Comparison of ENCODE assay signal across 9 cellular contexts in genomic region chr5:149999359-149999758, GRCh38. TPM values are rescaled to one million over a fixed set of nuclear protein-coding genes. Genes with fewer than 3 reads are reported as not detected.
DNase-seq lines count a peak whose midpoint lies in the region; ATAC-seq, FAIRE-seq and TF ChIP-seq lines count a peak whose summit lies in the region.
"Had no signal": no experiment of that assay in that cellular context is flagged by ENCODE, and none has a peak within 500 bp of the region (broad histone marks: within the 10 kb centered on the region; RNA-seq: fewer than 3 reads in every experiment).

No MANE protein-coding gene starts in this region.

- no peak overlapping the region for H2BK120ac ChIP-seq in mesendoderm (ENCODE audit: low read depth, low read length)

- intact Hi-C loops in GM12878 (cut with micrococcal nuclease; ENCODE audit: unreplicated experiment), result no loop called here

- no peak overlapping the region for H4K8ac ChIP-seq in mesendoderm (ENCODE audit: low read depth, low read length)

- H3K79me1 ChIP-seq in mesendoderm (ENCODE audit: low read length), result peaks cover 7% of the 10 kb centered on the region

- H3K9ac ChIP-seq in GM12878 (ENCODE audit: control insufficient read depth, insufficient read depth, low read length), result peak overlapping the region; percentile 96; the same call in 1 of the 2 replicates
- peak overlapping the region; percentile 11 for H3K9ac ChIP-seq in mesendoderm (ENCODE audit: low read length)

- no peak overlapping the region for H3K27ac ChIP-seq in GM12878 (ENCODE audit: control insufficient read depth, insufficient read depth)
- H3K27ac ChIP-seq in mesendoderm (ENCODE audit: low read depth, low read length), result no peak overlapping the region

- H3K4me2 ChIP-seq in GM12878 (ENCODE audit: control insufficient read depth, insufficient read depth) (peak overlapping the region; percentile 83), mesendoderm (ENCODE audit: low read length) (no peak overlapping the region)

- no peak for FAIRE-seq in GM12878 (lab: Jason Lieb, UNC)
- FAIRE-seq: colon had no signal

- CTCF ChIA-PET in GM12878 (lab: Yijun Ruan, JAX), result interaction anchor here (0.8 to 2.7 kb wide), 9 partner anchors 9 to 553 kb away, joined by 3 to 23 read pairs (median 3); partner anchors contain the start of gene SLC26A2

- TF ChIP-seq CTCF in HFF-Myc (IDR thresholded peaks at IDR 0.05; ENCODE audit: low read depth, low read length, missing control alignments) (no peak), GM12878 (IDR thresholded peaks at IDR 0.05 in 2 of 3, conservative IDR thresholded peaks at IDR 0.05 in 1 of 3; ENCODE audit: control insufficient read depth in 2 of 3, extremely low read depth in 1 of 3, insufficient read depth in 1 of 3, low read depth in 3 of 3, low read length in 3 of 3) (no peak)

- H2BK5ac ChIP-seq in mesendoderm (ENCODE audit: low read length), result no peak overlapping the region

- H2BK15ac ChIP-seq in mesendoderm (replicated peaks; ENCODE audit: low read depth), result no peak overlapping the region

- no TSS peak for BruUV-seq in GM12878 (replicated peaks; lab: Mats Ljungman, UMichigan)

- H4K20me1 ChIP-seq in GM12878 (ENCODE audit: control insufficient read depth, insufficient read depth), result no peaks in the 10 kb centered on the region

- no peak overlapping the region for H3K18ac ChIP-seq in mesendoderm (ENCODE audit: low read length)

- H3K36me3 ChIP-seq in GM12878 (ENCODE audit: control insufficient read depth in 2 of 2, insufficient read depth in 2 of 2, low read length in 1 of 2), result no peaks in the 10 kb centered on the region
- H3K36me3 ChIP-seq in mesendoderm (ENCODE audit: control insufficient read depth, insufficient read depth, low read length), result no peaks in the 10 kb centered on the region

- H3K4me3 ChIP-seq in HFF-Myc (replicated peaks; ENCODE audit: low read depth, low read length) (peak overlapping the region; percentile 62), GM12878 (peak overlapping the region; percentile 98; the same call in 1 of the 2 replicates), mesendoderm (ENCODE audit: low read length) (no peak overlapping the region)

- DNase-seq in A172 (ENCODE audit: low spot score) (peak; percentile 21), HFF-Myc (ENCODE audit: extremely low read depth, low read depth) (no peak), GM12878 (ENCODE audit: low read depth, low spot score) (no peak), mesendoderm (no peak), HCEC 1CT (no peak), HuH-7 (ENCODE audit: low spot score) (no peak), NCI-H1694 (lab: John Stamatoyannopoulos, UW) (no peak), cerebellar nuclear complex (lab: John Stamatoyannopoulos, UW) (no peak)

- H3K9me3 ChIP-seq in GM12878 (replicated peaks; ENCODE audit: control insufficient read depth, insufficient read depth, low read length), result no peaks in the 10 kb centered on the region

- H3K79me2 ChIP-seq in GM12878 (ENCODE audit: control insufficient read depth, insufficient read depth, low read length), result peaks cover 42% of the 10 kb centered on the region
- peaks cover 20% of the 10 kb centered on the region for H3K79me2 ChIP-seq in mesendoderm (ENCODE audit: control insufficient read depth, insufficient read depth, low read length)

- H3K56ac ChIP-seq in mesendoderm (ENCODE audit: low read length), result no peak overlapping the region

- no peak overlapping the region for H3K23ac ChIP-seq in mesendoderm (ENCODE audit: low read length)

- POLR2A ChIA-PET in GM12878 (lab: Charles Lee), result interaction anchor here (0.9 to 1.8 kb wide), 4 partner anchors 9 to 39 kb away, joined by 3 to 6 read pairs (median 4); partner anchors contain the start of gene SLC26A2

- no peak overlapping the region for H3K4ac ChIP-seq in mesendoderm (ENCODE audit: low read depth, low read length)

- SMC1A ChIA-PET in GM12878 (lab: Charles Lee; ENCODE audit: uncharacterized antibody, unreplicated experiment), result interaction anchor here (0.8 to 1.9 kb wide), 3 partner anchors 9 to 37 kb away, joined by 3 to 8 read pairs (median 4); no protein-coding TSS in a partner anchor

- H3K27me3 ChIP-seq in GM12878 (replicated peaks in 1 of 2; ENCODE audit: control insufficient read depth in 2 of 2, insufficient read depth in 2 of 2, low read length in 1 of 2) (no peaks in the 10 kb centered on the region), mesendoderm (ENCODE audit: insufficient read depth, low read length, poor library complexity) (no peaks in the 10 kb centered on the region)

- TF ChIP-seq POLR2A in GM12878 (IDR thresholded peaks at IDR 0.05; ENCODE audit: low read depth, low read length), result no peak

- WGBS in GM12878 (ENCODE audit: insufficient coverage, insufficient replicate concordance, low lambda C conversion rate, missing lambda C conversion rate), result 76% methylated on average over 3 of the region's 3 CpGs
- no CpG with 5 or more reads among the region's 3 CpGs for WGBS in mesendoderm (ENCODE audit: extremely low coverage, insufficient coverage, low lambda C conversion rate)

- no peak overlapping the region for H2AK5ac ChIP-seq in mesendoderm (ENCODE audit: low read length)

- RAD21 ChIA-PET in GM12878 (lab: Charles Lee; ENCODE audit: unreplicated experiment), result interaction anchor here (1.3 to 1.4 kb wide), 3 partner anchors 8 to 145 kb away, joined by 4 to 5 read pairs (median 4); no protein-coding TSS in a partner anchor

- no peak for ATAC-seq in GM12878

- no peak overlapping the region for H4K5ac ChIP-seq in mesendoderm (ENCODE audit: low read length)

- in situ Hi-C loops in GM12878 (cut with MboI), result no loop called here

- TF ChIP-seq RAD21 in GM12878 (IDR thresholded peaks at IDR 0.05; ENCODE audit: insufficient read depth, low read depth, low read length), result no peak

- H3K4me1 ChIP-seq in GM12878 (ENCODE audit: control insufficient read depth, insufficient read depth, low read length) (0 out of 2 replicates have a peak, but pooled peaks cover 3% of the 10 kb centered on the region), mesendoderm (ENCODE audit: control insufficient read depth, low read depth, low read length) (peaks cover 7% of the 10 kb centered on the region)

- peak overlapping the region; percentile 89; the same call in 1 of the 2 replicates for H2AFZ ChIP-seq in GM12878 (ENCODE audit: control insufficient read depth, low read depth, low read length)

- TF ChIP-seq EP300 in GM12878 (IDR thresholded peaks at IDR 0.05; ENCODE audit: borderline replicate concordance in 1 of 2, control insufficient read depth in 1 of 2, low read depth in 2 of 2, low read length in 2 of 2), result no peak

RNA-seq across cellular contexts. Expression of gene TIGD6, which starts 1.1 kb away (rescaled TPM):
- total RNA-seq in A172 (2014; rRNA removed; shearing (Covaris generic)), result 8.1 and 14.3 TPM in 2 replicates
- 8.5 and 8.9 TPM in 2 replicates for total RNA-seq in GM12878 (2013; cell fraction: nucleolus; rRNA removed)
- total RNA-seq in GM12878 (2014; rRNA removed), result 3.4 and 3.7 TPM in 2 replicates
- 2.6 and 2.7 TPM in 2 replicates for total RNA-seq in GM12878 (2014; rRNA removed; fragmentation: Illumina TruSeq; extraction: Trizol)
- 2.2 and 2.9 TPM in 2 replicates for total RNA-seq in GM12878 (2021)
- 2.6 TPM for polyA plus RNA-seq in GM12878 (2011; ENCODE audit: low read depth)
- 3.2 and 3.7 TPM in 2 replicates for polyA plus RNA-seq in GM12878 (2011; rRNA removed)
- polyA plus RNA-seq in GM12878 (2011; cell fraction: cytosol; rRNA removed), result 2.8 and 4.0 TPM in 2 replicates
- polyA plus RNA-seq in GM12878 (2011; cell fraction: nucleus; rRNA removed), result 3.0 and 5.2 TPM in 2 replicates
- 2.5 and 3.0 TPM in 2 replicates for polyA plus RNA-seq in GM12878 (2012)
- polyA plus RNA-seq in GM12878 (2014; fragmentation: Illumina TruSeq; extraction: Trizol), result 2.6 and 3.5 TPM in 2 replicates
- polyA plus RNA-seq in GM12878 (2014; fragmentation: Nextera tagmentation; extraction: Ambion mirVana), result 1 to 10 TPM in 1 of 2 experiments, under 1 TPM in 1; 0.84 to 1.1 TPM
- 2.7 and 3.3 TPM in 2 replicates for polyA plus RNA-seq in GM12878 (2014; rRNA removed)
- 1 to 10 TPM; 4.0 to 4.1 TPM for polyA plus RNA-seq in GM12878 (2016; fragmentation: Nextera tagmentation; extraction: Ambion mirVana)
- 6.9 and 8.8 TPM in 2 replicates for polyA minus RNA-seq in GM12878 (2011; rRNA and poly(A)+ RNA removed)
- polyA minus RNA-seq in GM12878 (2011; cell fraction: cytosol; rRNA and poly(A)+ RNA removed), result 0.83 and 2.1 TPM in 2 replicates
- 5.1 and 7.5 TPM in 2 replicates for polyA minus RNA-seq in GM12878 (2011; cell fraction: nucleus; rRNA and poly(A)+ RNA removed)
- 2.3 TPM for polyA plus RNA-seq in mesendoderm (2013, experiment 1 of 2)
- 2.1 TPM for polyA plus RNA-seq in mesendoderm (2013, experiment 2 of 2)

RNA-seq across cellular contexts. Expression of gene HMGXB3, which starts 1.2 kb away (rescaled TPM):
- total RNA-seq in A172 (2014; rRNA removed; shearing (Covaris generic)), result 36.8 and 37.1 TPM in 2 replicates
- 99.4 and 101 TPM in 2 replicates for total RNA-seq in GM12878 (2013; cell fraction: nucleolus; rRNA removed)
- 33.7 and 34.6 TPM in 2 replicates for total RNA-seq in GM12878 (2014; rRNA removed)
- 25.4 and 26.2 TPM in 2 replicates for total RNA-seq in GM12878 (2014; rRNA removed; fragmentation: Illumina TruSeq; extraction: Trizol)
- total RNA-seq in GM12878 (2021), result 34.9 and 38.1 TPM in 2 replicates
- polyA plus RNA-seq in GM12878 (2011; ENCODE audit: low read depth), result 15.0 TPM
- polyA plus RNA-seq in GM12878 (2011; rRNA removed), result 37.6 and 42.2 TPM in 2 replicates
- polyA plus RNA-seq in GM12878 (2011; cell fraction: cytosol; rRNA removed), result 42.5 and 47.4 TPM in 2 replicates
- 69.6 and 86.9 TPM in 2 replicates for polyA plus RNA-seq in GM12878 (2011; cell fraction: nucleus; rRNA removed)
- 19.5 and 22.3 TPM in 2 replicates for polyA plus RNA-seq in GM12878 (2012)
- polyA plus RNA-seq in GM12878 (2014; fragmentation: Illumina TruSeq; extraction: Trizol), result 28.6 and 30.8 TPM in 2 replicates
- 1 to 10 TPM in 1 of 2 experiments, under 1 TPM in 1; 1.00 to 1.8 TPM for polyA plus RNA-seq in GM12878 (2014; fragmentation: Nextera tagmentation; extraction: Ambion mirVana)
- 39.3 and 40.1 TPM in 2 replicates for polyA plus RNA-seq in GM12878 (2014; rRNA removed)
- polyA plus RNA-seq in GM12878 (2016; fragmentation: Nextera tagmentation; extraction: Ambion mirVana), result 10 to 100 TPM; 16.8 to 18.4 TPM
- polyA minus RNA-seq in GM12878 (2011; rRNA and poly(A)+ RNA removed), result 40.4 and 59.5 TPM in 2 replicates
- 16.3 and 17.4 TPM in 2 replicates for polyA minus RNA-seq in GM12878 (2011; cell fraction: cytosol; rRNA and poly(A)+ RNA removed)
- 34.2 and 49.2 TPM in 2 replicates for polyA minus RNA-seq in GM12878 (2011; cell fraction: nucleus; rRNA and poly(A)+ RNA removed)
- 14.9 TPM for polyA plus RNA-seq in mesendoderm (2013, experiment 1 of 2)
- polyA plus RNA-seq in mesendoderm (2013, experiment 2 of 2), result 14.5 TPM

RNA-seq across cellular contexts. Expression of gene SLC26A2, which starts 38.8 kb away (rescaled TPM):
- total RNA-seq in A172 (2014; rRNA removed; shearing (Covaris generic)), result 20.0 and 26.3 TPM in 2 replicates
- 7.6 and 9.6 TPM in 2 replicates for total RNA-seq in GM12878 (2013; cell fraction: nucleolus; rRNA removed)
- 6.3 and 7.6 TPM in 2 replicates for total RNA-seq in GM12878 (2014; rRNA removed)
- 5.8 and 6.4 TPM in 2 replicates for total RNA-seq in GM12878 (2014; rRNA removed; fragmentation: Illumina TruSeq; extraction: Trizol)
- 5.7 and 6.1 TPM in 2 replicates for total RNA-seq in GM12878 (2021)
- 1.3 TPM for polyA plus RNA-seq in GM12878 (2011; ENCODE audit: low read depth)
- 4.3 and 5.9 TPM in 2 replicates for polyA plus RNA-seq in GM12878 (2011; rRNA removed)
- polyA plus RNA-seq in GM12878 (2011; cell fraction: cytosol; rRNA removed), result 1.9 and 2.2 TPM in 2 replicates
- 1.6 and 1.9 TPM in 2 replicates for polyA plus RNA-seq in GM12878 (2011; cell fraction: nucleus; rRNA removed)
- polyA plus RNA-seq in GM12878 (2012), result 1.6 TPM in 2 replicates
- 5.0 and 6.5 TPM in 2 replicates for polyA plus RNA-seq in GM12878 (2014; fragmentation: Illumina TruSeq; extraction: Trizol)
- 1 to 10 TPM; 1.7 to 1.9 TPM for polyA plus RNA-seq in GM12878 (2014; fragmentation: Nextera tagmentation; extraction: Ambion mirVana)
- polyA plus RNA-seq in GM12878 (2014; rRNA removed), result 2.8 and 2.9 TPM in 2 replicates
- 1 to 10 TPM; 3.4 to 4.2 TPM for polyA plus RNA-seq in GM12878 (2016; fragmentation: Nextera tagmentation; extraction: Ambion mirVana)
- 8.1 and 14.2 TPM in 2 replicates for polyA minus RNA-seq in GM12878 (2011; rRNA and poly(A)+ RNA removed)
- 2.5 and 5.2 TPM in 2 replicates for polyA minus RNA-seq in GM12878 (2011; cell fraction: cytosol; rRNA and poly(A)+ RNA removed)
- 2.9 and 3.2 TPM in 2 replicates for polyA minus RNA-seq in GM12878 (2011; cell fraction: nucleus; rRNA and poly(A)+ RNA removed)
- polyA plus RNA-seq in mesendoderm (2013, experiment 1 of 2), result 5.2 TPM
- 5.2 TPM for polyA plus RNA-seq in mesendoderm (2013, experiment 2 of 2)

RNA-seq across cellular contexts. Expression of gene PDE6A, which starts 54.8 kb away (rescaled TPM):
- total RNA-seq in A172 (2014; rRNA removed; shearing (Covaris generic)), result 0.10 and 0.41 TPM in 2 replicates
- total RNA-seq in GM12878 (2013; cell fraction: nucleolus; rRNA removed), result not detected in 2 replicates
- total RNA-seq in GM12878 (2014; rRNA removed) (not detected in 2 replicates), GM12878 (2014; rRNA removed; fragmentation: Illumina TruSeq; extraction: Trizol) (not detected in 2 replicates), GM12878 (2021) (not detected in 2 replicates)
- not detected for polyA plus RNA-seq in GM12878 (2011; ENCODE audit: low read depth)
- polyA plus RNA-seq in GM12878 (2011; rRNA removed) (not detected in 2 replicates), GM12878 (2014; fragmentation: Illumina TruSeq; extraction: Trizol) (not detected in 2 replicates), GM12878 (2014; fragmentation: Nextera tagmentation; extraction: Ambion mirVana) (not detected), GM12878 (2014; rRNA removed) (0.03 TPM in 1 of 2 replicates, not detected in the other), GM12878 (2016; fragmentation: Nextera tagmentation; extraction: Ambion mirVana) (under 1 TPM; 0.05 to 0.26 TPM)
- not detected in 2 replicates for polyA plus RNA-seq in GM12878 (2011; cell fraction: cytosol; rRNA removed)
- polyA plus RNA-seq in GM12878 (2011; cell fraction: nucleus; rRNA removed), result not detected in 2 replicates
- polyA plus RNA-seq in GM12878 (2012), result 0.03 TPM in 1 of 2 replicates, not detected in the other
- polyA minus RNA-seq in GM12878 (2011; rRNA and poly(A)+ RNA removed), result not detected in 2 replicates
- polyA minus RNA-seq in GM12878 (2011; cell fraction: cytosol; rRNA and poly(A)+ RNA removed), result not detected in 2 replicates
- polyA minus RNA-seq in GM12878 (2011; cell fraction: nucleus; rRNA and poly(A)+ RNA removed), result not detected in 2 replicates
- under 0.01 TPM for polyA plus RNA-seq in mesendoderm (2013, experiment 1 of 2)
- not detected for polyA plus RNA-seq in mesendoderm (2013, experiment 2 of 2)
